ENCODE assay signal across 9 cellular contexts in genomic region chr5:132877938-132878337, GRCh38. TPM values are rescaled to one million over a fixed set of nuclear protein-coding genes. Genes with fewer than 3 reads are reported as not detected.
A peak's percentile ranks its signal among the peaks of the same experiment; 100 is the strongest.
DNase-seq lines count a peak whose midpoint lies in the region; ATAC-seq and TF ChIP-seq lines count a peak whose summit lies in the region.
"Had no signal": no experiment of that assay in that cellular context is flagged by ENCODE, and none has a peak within 500 bp of the region (broad histone marks: within the 10 kb centered on the region; RNA-seq: fewer than 3 reads in every experiment).

No MANE protein-coding gene starts in this region.

- H3K4me3 Mint-ChIP-seq in activated T-helper 2 cell treated with anti-CD3 and anti-CD28 coated beads, Interferon-gamma antibody, Interleukin-2, Interleukin-4, amounts not matched to agents 10 μg/mL and 5 μg/mL and 100 μg/mL, durations not matched to agents 14 hours and 24 hours and 36 hours (ENCODE audit: low read depth), result no peak overlapping the region
- H3K4me3 Mint-ChIP-seq: activated CD4-positive, alpha-beta T cell treated with anti-CD3 and anti-CD28 coated beads, Interleukin-2, amount 10 ng/mL, durations not matched to agents 24 days and 14 days had no signal

- H3K9me3 Mint-ChIP-seq in activated T-helper 2 cell treated with anti-CD3 and anti-CD28 coated beads, Interferon-gamma antibody, Interleukin-2, Interleukin-4, amounts not matched to agents 10 μg/mL and 5 μg/mL and 100 μg/mL, durations not matched to agents 14 hours and 24 hours and 36 hours, result no peaks in the 10 kb centered on the region
- H3K9me3 Mint-ChIP-seq: activated CD4-positive, alpha-beta T cell treated with anti-CD3 and anti-CD28 coated beads, Interleukin-2, amount 10 ng/mL, durations not matched to agents 24 days and 14 days had no signal

- H3K27ac Mint-ChIP-seq in activated T-helper 2 cell treated with anti-CD3 and anti-CD28 coated beads, Interferon-gamma antibody, Interleukin-2, Interleukin-4, amounts not matched to agents 10 μg/mL and 5 μg/mL and 100 μg/mL, durations not matched to agents 14 hours and 24 hours and 36 hours, result no peak overlapping the region
- H3K27ac Mint-ChIP-seq: activated CD4-positive, alpha-beta T cell treated with anti-CD3 and anti-CD28 coated beads, Interleukin-2, amount 10 ng/mL, durations not matched to agents 24 days and 14 days had no signal

- H3K36me3 ChIP-seq in heart right ventricle, result peaks cover 0 to 98% (median 44%) of the 10 kb centered on the region in 9 donors
- peaks cover 21 to 84% (median 79%) of the 10 kb centered on the region in 4 donors for H3K36me3 ChIP-seq in stomach

- intact Hi-C loops in heart right ventricle (cut with DNase I) (no loop called here), stomach (cut with DNase I; ENCODE audit: low total_unique reads) (no loop called here)
- intact Hi-C loops in activated T-helper 2 cell treated with anti-CD3 and anti-CD28 coated beads, Interferon-gamma antibody, Interleukin-2, Interleukin-4, amounts not matched to agents 10 μg/mL and 5 μg/mL and 100 μg/mL, durations not matched to agents 14 hours and 24 hours and 36 hours (cut with micrococcal nuclease), result no loop called here

- TF ChIP-seq CTCF in heart right ventricle (IDR thresholded peaks at IDR 0.05) (no peak), stomach (IDR thresholded peaks at IDR 0.05) (no peak)

- H3K27ac ChIP-seq in heart right ventricle, result peak overlapping the region in 7 of 10 donors; percentile 6 to 70 (median 41)
- H3K27ac ChIP-seq in stomach, result peak overlapping the region in 2 of 5 donors; percentile 42 to 48

- H3K27me3 ChIP-seq in heart right ventricle (no peaks in the 10 kb centered on the region), stomach (no peaks in the 10 kb centered on the region)

- peaks cover 40% of the 10 kb centered on the region for H3K36me3 Mint-ChIP-seq in activated T-helper 2 cell treated with anti-CD3 and anti-CD28 coated beads, Interferon-gamma antibody, Interleukin-2, Interleukin-4, amounts not matched to agents 10 μg/mL and 5 μg/mL and 100 μg/mL, durations not matched to agents 14 hours and 24 hours and 36 hours (ENCODE audit: low read depth)

- H3K9me3 ChIP-seq in heart right ventricle, result no peaks in the 10 kb centered on the region
- H3K9me3 ChIP-seq in stomach, result no peaks in the 10 kb centered on the region

- TF ChIP-seq POLR2A in stomach (IDR thresholded peaks at IDR 0.05), result no peak

- WGBS in heart right ventricle, 2 donors, result 44 to 50% methylated on average over 3 of the region's 3 CpGs
- 38 to 51% (median 45%) methylated on average over 3 of the region's 3 CpGs for WGBS in stomach, 5 donors

- no peaks in the 10 kb centered on the region for H3K27me3 Mint-ChIP-seq in activated T-helper 2 cell treated with anti-CD3 and anti-CD28 coated beads, Interferon-gamma antibody, Interleukin-2, Interleukin-4, amounts not matched to agents 10 μg/mL and 5 μg/mL and 100 μg/mL, durations not matched to agents 14 hours and 24 hours and 36 hours (ENCODE audit: low read depth)
- H3K27me3 Mint-ChIP-seq: activated CD4-positive, alpha-beta T cell treated with anti-CD3 and anti-CD28 coated beads, Interleukin-2, amount 10 ng/mL, durations not matched to agents 24 days and 14 days had no signal

- H3K4me1 Mint-ChIP-seq in activated T-helper 2 cell treated with anti-CD3 and anti-CD28 coated beads, Interferon-gamma antibody, Interleukin-2, Interleukin-4, amounts not matched to agents 10 μg/mL and 5 μg/mL and 100 μg/mL, durations not matched to agents 14 hours and 24 hours and 36 hours (ENCODE audit: low read depth), result no peaks in the 10 kb centered on the region
- H3K4me1 Mint-ChIP-seq: activated CD4-positive, alpha-beta T cell treated with anti-CD3 and anti-CD28 coated beads, Interleukin-2, amount 10 ng/mL, durations not matched to agents 24 days and 14 days had no signal

- peak; percentile 29 for DNase-seq in NCI-H2029 (lab: John Stamatoyannopoulos, UW)
- DNase-seq in NCI-H2029 treated with DMSO at 0.1 percent for 48 hours (lab: John Stamatoyannopoulos, UW), result no peak
- peak; percentile 29 for DNase-seq in RPMI7951 (ENCODE audit: low read depth)
- DNase-seq in heart right ventricle, result peak; percentile 23 to 53
- peak; percentile 40 for DNase-seq in stomach
- DNase-seq in activated T-helper 2 cell treated with anti-CD3 and anti-CD28 coated beads, Interferon-gamma antibody, Interleukin-2, Interleukin-4, amounts not matched to agents 10 μg/mL and 5 μg/mL and 100 μg/mL, durations not matched to agents 14 hours and 24 hours and 36 hours (ENCODE audit: low spot score), result no peak
- no peak for DNase-seq in NCI-H2081 treated with DMSO at 0.1 percent for 48 hours (lab: John Stamatoyannopoulos, UW)
- no peak for DNase-seq in effector CD4-positive, alpha-beta T cell

- H3K4me3 ChIP-seq in heart right ventricle, result no peak overlapping the region
- H3K4me3 ChIP-seq in stomach, result no peak overlapping the region

- ATAC-seq in heart right ventricle, result peak in 7 of 8 donors; percentile 74 to 91 (median 86)

- H3K4me1 ChIP-seq in heart right ventricle (peaks cover 0 to 37% (median 9%) of the 10 kb centered on the region in 9 donors), stomach (peaks cover 6 to 33% (median 16%) of the 10 kb centered on the region in 4 donors)

- no peak for TF ChIP-seq EP300 in stomach (IDR thresholded peaks at IDR 0.05)

RNA-seq across cellular contexts. Expression of gene LEAP2, which starts 4.5 kb away (rescaled TPM):
- total RNA-seq in RPMI7951 (2014; rRNA removed; shearing (Covaris generic)), result 0.29 and 0.84 TPM in 2 replicates
- 1 to 10 TPM in 5 of 10 donors, under 1 TPM in 5; 0.49 to 1.6 (median 0.92) TPM for total RNA-seq in heart right ventricle
- 1 to 10 TPM in 1 of 2 donors, under 1 TPM in 1; 0.62 to 3.9 TPM for polyA plus RNA-seq in heart right ventricle
- total RNA-seq in stomach, result 1 to 10 TPM in 2 of 5 donors, under 1 TPM in 1, not detected in 2; 0.92 to 2.3 (median 1.3) TPM
- 1 to 10 TPM; 1.4 to 2.2 (median 1.4) TPM for polyA plus RNA-seq in stomach
- total RNA-seq in activated T-helper 2 cell treated with anti-CD3 and anti-CD28 coated beads, Interferon-gamma antibody, Interleukin-2, Interleukin-4, amounts not matched to agents 10 μg/mL and 5 μg/mL and 100 μg/mL, durations not matched to agents 14 hours and 24 hours and 36 hours, result 4.3 and 4.4 TPM in 2 replicates

RNA-seq across cellular contexts. Expression of gene UQCRQ, which starts 11.5 kb away (rescaled TPM):
- 330 and 401 TPM in 2 replicates for total RNA-seq in RPMI7951 (2014; rRNA removed; shearing (Covaris generic))
- total RNA-seq in heart right ventricle, result 1,000 to 10,000 TPM; 1,190 to 1,962 (median 1,754) TPM
- polyA plus RNA-seq in heart right ventricle, result 1,000 to 10,000 TPM in 1 of 2 donors, 100 to 1,000 TPM in 1; 824 to 1,591 TPM
- 100 to 1,000 TPM in 2 of 5 donors, 10 to 100 TPM in 3; 66.5 to 173 (median 83.4) TPM for total RNA-seq in stomach
- 100 to 1,000 TPM; 470 to 603 (median 499) TPM for polyA plus RNA-seq in stomach
- total RNA-seq in activated T-helper 2 cell treated with anti-CD3 and anti-CD28 coated beads, Interferon-gamma antibody, Interleukin-2, Interleukin-4, amounts not matched to agents 10 μg/mL and 5 μg/mL and 100 μg/mL, durations not matched to agents 14 hours and 24 hours and 36 hours, result 400 and 412 TPM in 2 replicates

RNA-seq across cellular contexts. Expression of gene GDF9, which starts 11.7 kb away (rescaled TPM):
- total RNA-seq in RPMI7951 (2014; rRNA removed; shearing (Covaris generic)), result 0.12 and 0.39 TPM in 2 replicates
- under 1 TPM; 0.18 to 0.82 (median 0.43) TPM for total RNA-seq in heart right ventricle
- under 1 TPM in 1 of 2 donors, not detected in 1; 0.10 TPM for polyA plus RNA-seq in heart right ventricle
- total RNA-seq in stomach, result 1 to 10 TPM in 2 of 5 donors, not detected in 3; 1.2 to 4.4 TPM
- polyA plus RNA-seq in stomach, result 1 to 10 TPM in 1 of 3 donors, under 1 TPM in 1, not detected in 1; 0.25 to 1.1 TPM
- 0.11 TPM in 1 of 2 replicates, not detected in the other for total RNA-seq in activated T-helper 2 cell treated with anti-CD3 and anti-CD28 coated beads, Interferon-gamma antibody, Interleukin-2, Interleukin-4, amounts not matched to agents 10 μg/mL and 5 μg/mL and 100 μg/mL, durations not matched to agents 14 hours and 24 hours and 36 hours

RNA-seq across cellular contexts. Expression of gene SHROOM1, which starts 47.5 kb away (rescaled TPM):
- total RNA-seq in RPMI7951 (2014; rRNA removed; shearing (Covaris generic)), result 4.8 and 6.1 TPM in 2 replicates
- total RNA-seq in heart right ventricle, result 1 to 10 TPM; 3.2 to 6.4 (median 4.1) TPM
- polyA plus RNA-seq in heart right ventricle, result 10 to 100 TPM in 1 of 2 donors, 1 to 10 TPM in 1; 3.5 to 10.8 TPM
- 100 to 1,000 TPM in 1 of 5 donors, 10 to 100 TPM in 3, 1 to 10 TPM in 1; 5.3 to 264 (median 48.7) TPM for total RNA-seq in stomach
- polyA plus RNA-seq in stomach, result 10 to 100 TPM in 1 of 3 donors, 1 to 10 TPM in 2; 7.5 to 12.8 (median 9.6) TPM
- 7.7 and 9.3 TPM in 2 replicates for total RNA-seq in activated T-helper 2 cell treated with anti-CD3 and anti-CD28 coated beads, Interferon-gamma antibody, Interleukin-2, Interleukin-4, amounts not matched to agents 10 μg/mL and 5 μg/mL and 100 μg/mL, durations not matched to agents 14 hours and 24 hours and 36 hours

Comparison
In these comparisons a context has a peak if more than half of its experiments do, and no peak if none do; other contexts are left out.
1. DNase-seq: peak in NCI-H2029 (single experiment), RPMI7951 (single experiment), heart right ventricle (2 of 2) and stomach (single experiment); none in NCI-H2029 treated with DMSO at 0.1 percent for 48 hours (single experiment), activated T-helper 2 cell treated with anti-CD3 and anti-CD28 coated beads, Interferon-gamma antibody, Interleukin-2, Interleukin-4, amounts not matched to agents 10 μg/mL and 5 μg/mL and 100 μg/mL, durations not matched to agents 14 hours and 24 hours and 36 hours (single experiment), NCI-H2081 treated with DMSO at 0.1 percent for 48 hours (single experiment) and effector CD4-positive, alpha-beta T cell (single experiment).